21 cellular contexts compared by ENCODE assay signal in the genomic region with DNA sequence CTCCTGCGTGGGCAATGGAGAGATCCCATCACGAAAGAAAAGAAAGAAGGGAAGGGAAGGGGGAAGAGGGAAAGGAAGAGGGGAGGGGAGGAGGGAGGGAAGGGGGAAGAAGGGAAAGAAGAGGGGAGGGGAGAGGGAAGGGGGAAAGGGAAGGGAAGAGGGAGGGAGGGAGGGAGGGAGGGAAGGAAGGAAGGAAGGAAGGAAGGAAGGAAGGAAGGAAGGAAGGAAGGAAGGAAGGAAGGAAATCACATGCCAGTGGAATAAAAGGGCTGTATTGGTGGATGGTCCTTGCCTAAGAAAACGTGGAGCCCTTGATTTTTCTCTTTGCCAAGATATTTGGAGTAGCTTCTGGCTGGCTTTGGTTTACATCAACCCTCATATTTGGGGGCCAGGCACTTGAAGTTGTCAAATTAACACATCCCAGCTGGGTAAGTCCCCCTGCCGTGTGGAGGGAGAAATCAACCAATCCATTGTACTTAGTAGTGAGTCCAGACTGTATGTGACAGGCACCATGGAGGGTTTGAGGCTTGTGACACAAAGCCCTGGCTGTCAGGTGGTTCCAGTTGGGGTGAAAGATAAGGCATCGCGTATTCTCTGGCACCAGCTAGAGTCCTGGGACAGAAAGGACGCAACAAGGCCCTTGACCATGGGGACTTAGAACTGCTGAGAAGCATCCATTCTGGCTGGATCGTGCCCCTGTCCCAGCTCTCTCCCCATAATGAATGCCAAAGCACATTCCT. TPM values are rescaled to one million over a fixed set of nuclear protein-coding genes. Genes with fewer than 3 reads are reported as not detected.
DNase-seq lines count a peak whose midpoint lies in the region; ATAC-seq, FAIRE-seq and TF ChIP-seq lines count a peak whose summit lies in the region.
"Had no signal": no experiment of that assay in that cellular context is flagged by ENCODE, and none has a peak within 500 bp of the region (broad histone marks: within the 10 kb centered on the region; RNA-seq: fewer than 3 reads in every experiment).

No MANE protein-coding gene starts in this region.

- POLR2A ChIA-PET in H1 (lab: Charles Lee; ENCODE audit: partially characterized antibody): interaction anchor here (1.6 kb wide), 1 partner anchor 60 kb away, joined by 4 read pairs; the partner anchor contains the start of gene UBQLN1

- no peak for TF ChIP-seq RAD21 in H1 (IDR thresholded peaks at IDR 0.05 in 1 of 2, conservative IDR thresholded peaks at IDR 0.05 in 1 of 2; ENCODE audit: low read depth in 2 of 2, low read length in 2 of 2)

- peak overlapping the region; percentile 53 for H3K4me2 ChIP-seq in OCI-LY3 (ENCODE audit: low read length)
- no peak overlapping the region for H3K4me2 ChIP-seq in H1 (ENCODE audit: insufficient read depth in 1 of 2, low read depth in 2 of 2, low read length in 2 of 2)
- no peak overlapping the region for H3K4me2 ChIP-seq in mesendoderm (ENCODE audit: low read length)
- H3K4me2 ChIP-seq: BLaER1 had no signal

- H3K23ac ChIP-seq in H1 (ENCODE audit: insufficient read length): no peak overlapping the region
- no peak overlapping the region for H3K23ac ChIP-seq in mesendoderm (ENCODE audit: low read length)

- H3K4me1 ChIP-seq in OCI-LY3 (ENCODE audit: low read length) (peaks cover 42% of the 10 kb centered on the region), H1 (replicated peaks in 1 of 4; ENCODE audit: control insufficient read depth in 3 of 4, insufficient read depth in 4 of 4, low read length in 3 of 4) (peaks cover 0 to 3% (median 0%) of the 10 kb centered on the region in 4 experiments; a peak in 2 of 7 replicates), mesendoderm (ENCODE audit: control insufficient read depth, low read depth, low read length) (no peaks in the 10 kb centered on the region)
- H3K4me1 ChIP-seq: Peyer's patch had no signal

- H3K56ac ChIP-seq in H1 (replicated peaks; ENCODE audit: insufficient read length, low read depth, low read length): no peak overlapping the region
- H3K56ac ChIP-seq in mesendoderm (ENCODE audit: low read length): no peak overlapping the region

- H3K4me3 ChIP-seq in OCI-LY3 (ENCODE audit: low read length) (no peak overlapping the region), H1 (ENCODE audit: extremely low read depth in 1 of 4, insufficient read depth in 2 of 4, low read depth in 3 of 4, low read length in 4 of 4) (no peak overlapping the region), mesendoderm (ENCODE audit: low read length) (no peak overlapping the region)
- H3K4me3 ChIP-seq: BLaER1, Peyer's patch had no signal

- H3K9ac ChIP-seq in OCI-LY3 (ENCODE audit: low read length) (no peak overlapping the region), H1 (replicated peaks in 1 of 4; ENCODE audit: extremely low read depth in 1 of 4, low read depth in 3 of 4, low read length in 3 of 4) (no peak overlapping the region), mesendoderm (ENCODE audit: low read length) (no peak overlapping the region)
- H3K9ac ChIP-seq: BLaER1 had no signal

- H4K20me1 ChIP-seq in OCI-LY3 (ENCODE audit: insufficient read depth, low read length): peaks cover 10% of the 10 kb centered on the region
- peaks cover 0 to 2% of the 10 kb centered on the region in 2 experiments for H4K20me1 ChIP-seq in H1 (replicated peaks in 1 of 2; ENCODE audit: control insufficient read depth in 1 of 2, insufficient read depth in 2 of 2, low read length in 2 of 2)
- H4K20me1 ChIP-seq: BLaER1 had no signal

- H3K14ac ChIP-seq in H1 (ENCODE audit: insufficient read length): no peak overlapping the region

- H3K4ac ChIP-seq in H1 (replicated peaks; ENCODE audit: insufficient read length, low read depth, low read length) (no peak overlapping the region), mesendoderm (ENCODE audit: low read depth, low read length) (no peak overlapping the region)

- no peaks in the 10 kb centered on the region for H3K9me3 Mint-ChIP-seq in activated T-helper 17 cell treated with anti-CD3 and anti-CD28 coated beads, Interleukin-2, amount 50 U/mL, for 72 hours
- H3K9me3 Mint-ChIP-seq: CD4-positive, alpha-beta T cell had no signal

- TF ChIP-seq CTCF in OCI-LY3 (IDR thresholded peaks at IDR 0.05; ENCODE audit: low read depth, low read length): no peak
- TF ChIP-seq CTCF in H1 (IDR thresholded peaks at IDR 0.05; ENCODE audit: control extremely low read depth in 1 of 3, insufficient read depth in 1 of 3, low read depth in 1 of 3, low read length in 3 of 3): no peak

- H3K18ac ChIP-seq in H1 (ENCODE audit: extremely low read depth, low read length): no peak overlapping the region
- H3K18ac ChIP-seq in mesendoderm (ENCODE audit: low read length): no peak overlapping the region

- no peak for DNase-seq in GM12892 (ENCODE audit: insufficient read length)
- no peak for DNase-seq in H1 (ENCODE audit: low read depth in 1 of 2, low spot score in 2 of 2)
- peak; percentile 69 for DNase-seq in mesendoderm
- DNase-seq in superior temporal gyrus (ENCODE audit: extremely low spot score): no peak
- no peak for DNase-seq in HCEC 1CT
- no peak for DNase-seq in retina
- DNase-seq: CD4-positive, alpha-beta T cell; COR-L47; DMS79; H9; KG1; NCI-H1092 treated with DMSO at 0.1 percent for 48 hours; NCI-H146; NCI-H2029; NCI-H2227 treated with DMSO at 0.1 percent for 48 hours; NCI-H510A; Peyer's patch had no signal

- H3K27me3 Mint-ChIP-seq in activated T-helper 17 cell treated with anti-CD3 and anti-CD28 coated beads, Interleukin-2, amount 50 U/mL, for 72 hours: no peaks in the 10 kb centered on the region
- H3K27me3 Mint-ChIP-seq: CD4-positive, alpha-beta T cell had no signal

- H4K8ac ChIP-seq in H1 (ENCODE audit: extremely low read depth, insufficient read depth, low read length): no peak overlapping the region
- H4K8ac ChIP-seq in mesendoderm (ENCODE audit: low read depth, low read length): no peak overlapping the region

- no peak overlapping the region for H3K27ac Mint-ChIP-seq in activated T-helper 17 cell treated with anti-CD3 and anti-CD28 coated beads, Interleukin-2, amount 50 U/mL, for 72 hours
- H3K27ac Mint-ChIP-seq: CD4-positive, alpha-beta T cell had no signal

- H4K91ac ChIP-seq in H1 (replicated peaks; ENCODE audit: insufficient read length, low read length): no peak overlapping the region

- H3K27me3 ChIP-seq in OCI-LY3 (ENCODE audit: low read depth, low read length): no peaks in the 10 kb centered on the region
- no peaks in the 10 kb centered on the region for H3K27me3 ChIP-seq in H1 (replicated peaks in 1 of 4; ENCODE audit: control insufficient read depth in 3 of 4, extremely low read depth in 1 of 4, insufficient read depth in 3 of 4, low read length in 3 of 4)
- no peaks in the 10 kb centered on the region for H3K27me3 ChIP-seq in mesendoderm (ENCODE audit: insufficient read depth, low read length, poor library complexity)
- H3K27me3 ChIP-seq: BLaER1, Peyer's patch had no signal

- WGBS in H1 (ENCODE audit: extremely low coverage in 1 of 2, insufficient coverage in 1 of 2, insufficient read length in 1 of 2, insufficient replicate concordance in 2 of 2, low coverage in 1 of 2, low lambda C conversion rate in 2 of 2, missing lambda C conversion rate in 1 of 2), 2 experiments: 84% methylated on average over 7 of the region's 8 CpGs; no CpG with 5 or more reads in 1 of the 2 experiments
- WGBS in mesendoderm (ENCODE audit: extremely low coverage, insufficient coverage, low lambda C conversion rate): no CpG with 5 or more reads among the region's 8 CpGs

- H2BK20ac ChIP-seq in H1 (ENCODE audit: low read length): no peak overlapping the region

- H3K23me2 ChIP-seq in H1 (ENCODE audit: low read depth, low read length): no peaks in the 10 kb centered on the region

- H4K5ac ChIP-seq in H1 (ENCODE audit: insufficient read length, low read depth, low read length) (no peak overlapping the region), mesendoderm (ENCODE audit: low read length) (no peak overlapping the region)

- 0 out of 2 replicates have a peak, but pooled peaks have one; percentile 2 for TF ChIP-seq POLR2A in GM12892 (IDR thresholded peaks at IDR 0.05; ENCODE audit: low read depth, low read length)
- TF ChIP-seq POLR2A in H1 (IDR thresholded peaks at IDR 0.05; ENCODE audit: control extremely low read depth in 1 of 2, low read depth in 2 of 2, low read length in 2 of 2): no peak

- H3K4me3 Mint-ChIP-seq in activated T-helper 17 cell treated with anti-CD3 and anti-CD28 coated beads, Interleukin-2, amount 50 U/mL, for 72 hours: no peak overlapping the region
- H3K4me3 Mint-ChIP-seq: CD4-positive, alpha-beta T cell; H9 had no signal

- CTCF ChIA-PET in H1 (lab: Charles Lee; ENCODE audit: partially characterized antibody): interaction anchor here (0.6 to 9.8 kb wide), 5 partner anchors 17 to 258 kb away, joined by 3 to 75 read pairs (median 4); no protein-coding TSS in a partner anchor

- H2BK5ac ChIP-seq in H1 (ENCODE audit: low read depth, low read length): no peak overlapping the region
- H2BK5ac ChIP-seq in mesendoderm (ENCODE audit: low read length): no peak overlapping the region

- peaks cover 24% of the 10 kb centered on the region for H3K36me3 Mint-ChIP-seq in activated T-helper 17 cell treated with anti-CD3 and anti-CD28 coated beads, Interleukin-2, amount 50 U/mL, for 72 hours (ENCODE audit: low read depth)

- H2BK12ac ChIP-seq in H1 (ENCODE audit: low read depth, low read length): no peak overlapping the region

- no peak overlapping the region for H2AFZ ChIP-seq in OCI-LY3 (ENCODE audit: low read depth, low read length)
- H2AFZ ChIP-seq in H1 (ENCODE audit: low read length): no peak overlapping the region

- H3K36me3 ChIP-seq in OCI-LY3 (replicated peaks; ENCODE audit: low read depth, low read length) (peaks cover 26% of the 10 kb centered on the region), H1 (ENCODE audit: control insufficient read depth in 2 of 4, insufficient read depth in 4 of 4, low read length in 3 of 4) (peaks cover 2 to 7% (median 5%) of the 10 kb centered on the region in 4 experiments; a peak in 5 of 8 replicates), mesendoderm (ENCODE audit: control insufficient read depth, insufficient read depth, low read length) (no peaks in the 10 kb centered on the region)

- H3K79me2 ChIP-seq in OCI-LY3 (ENCODE audit: low read length) (no peaks in the 10 kb centered on the region), H1 (ENCODE audit: control insufficient read depth in 1 of 2, insufficient read depth in 2 of 2, low read length in 2 of 2) (no peaks in the 10 kb centered on the region), mesendoderm (ENCODE audit: control insufficient read depth, insufficient read depth, low read length) (no peaks in the 10 kb centered on the region)

- no peak for ATAC-seq in activated T-helper 17 cell treated with anti-CD3 and anti-CD28 coated beads, Interleukin-2, amount 50 U/mL, for 72 hours (replicated peaks)
- ATAC-seq: Right ventricle myocardium inferior had no signal

- FAIRE-seq in GM12892 (lab: Jason Lieb, UNC): no peak
- FAIRE-seq in H1 (lab: Jason Lieb, UNC): no peak

- H3K79me1 ChIP-seq in H1 (ENCODE audit: low read depth, low read length) (no peaks in the 10 kb centered on the region), mesendoderm (ENCODE audit: low read length) (no peaks in the 10 kb centered on the region)

- H2BK15ac ChIP-seq in H1 (ENCODE audit: low read length) (no peak overlapping the region), mesendoderm (replicated peaks; ENCODE audit: low read depth) (no peak overlapping the region)

- H2BK120ac ChIP-seq in H1 (replicated peaks; ENCODE audit: low read depth, low read length) (no peak overlapping the region), mesendoderm (ENCODE audit: low read depth, low read length) (no peak overlapping the region)

- no peak overlapping the region for H2AK5ac ChIP-seq in H1 (ENCODE audit: low read depth, low read length)
- no peak overlapping the region for H2AK5ac ChIP-seq in mesendoderm (ENCODE audit: low read length)

- no peak for TF ChIP-seq EP300 in H1 (IDR thresholded peaks at IDR 0.05; ENCODE audit: borderline replicate concordance in 1 of 2, low read depth in 2 of 2, low read length in 2 of 2)

- H3K27ac ChIP-seq in OCI-LY3 (ENCODE audit: low read length): no peak overlapping the region
- peak overlapping the region; percentile 55; the same call in 1 of the 2 replicates for H3K27ac ChIP-seq in H1 (ENCODE audit: low read depth, low read length)
- H3K27ac ChIP-seq in mesendoderm (ENCODE audit: low read depth, low read length): no peak overlapping the region
- H3K27ac ChIP-seq: BLaER1, Peyer's patch had no signal

- H3K4me1 Mint-ChIP-seq in activated T-helper 17 cell treated with anti-CD3 and anti-CD28 coated beads, Interleukin-2, amount 50 U/mL, for 72 hours: peaks cover 3% of the 10 kb centered on the region

- H3K9me3 ChIP-seq in OCI-LY3 (ENCODE audit: insufficient read depth, low read length) (no peaks in the 10 kb centered on the region), H1 (ENCODE audit: insufficient read depth in 2 of 2, low read depth in 1 of 2, low read length in 1 of 2) (no peaks in the 10 kb centered on the region)
- H3K9me3 ChIP-seq: Peyer's patch had no signal

RNA-seq across cellular contexts. Expression of gene IDNK, which starts 23.7 kb away (rescaled TPM):
- polyA plus RNA-seq in GM12892 (2012; ENCODE audit: missing spikeins): 8.6 TPM
- total RNA-seq in H1 (2021; fragmentation: NEBNext Ultra II Directional; extraction: Animal tissue kit (Norgen Biotek cat#: 25700)): 0.38 and 0.48 TPM in 2 replicates
- 0.27 and 0.29 TPM in 2 replicates for polyA plus RNA-seq in H1 (2011; rRNA removed)
- polyA plus RNA-seq in H1 (2011; cell fraction: cytosol; rRNA removed): 0.54 TPM
- 0.57 TPM for polyA plus RNA-seq in H1 (2011; cell fraction: nucleus; rRNA removed)
- polyA plus RNA-seq in H1 (2012, experiment 1 of 2): 0.47 to 1.3 TPM (median 0.80 TPM) in 4 replicates
- polyA plus RNA-seq in H1 (2012, experiment 2 of 2): 0.50 TPM
- polyA plus RNA-seq in H1 (2013, experiment 1 of 2): 0.51 TPM
- polyA plus RNA-seq in H1 (2013, experiment 2 of 2): 0.53 TPM
- polyA minus RNA-seq in H1 (2011; rRNA and poly(A)+ RNA removed): 0.20 and 0.22 TPM in 2 replicates
- not detected for polyA minus RNA-seq in H1 (2011; cell fraction: cytosol; rRNA and poly(A)+ RNA removed)
- polyA minus RNA-seq in H1 (2011; cell fraction: nucleus; rRNA and poly(A)+ RNA removed): not detected
- 0.45 TPM for polyA plus RNA-seq in mesendoderm (2013, experiment 1 of 2)
- polyA plus RNA-seq in mesendoderm (2013, experiment 2 of 2): 0.62 TPM
- total RNA-seq in activated T-helper 17 cell treated with anti-CD3 and anti-CD28 coated beads, Interleukin-2, amount 50 U/mL, for 72 hours: 1 to 10 TPM; 2.9 to 3.5 TPM
